ENCODE assay signal across 9 cellular contexts in genomic region chr16:14309001-14309886, GRCh38.
DNase-seq lines count a peak whose midpoint lies in the region; ATAC-seq lines count a peak whose summit lies in the region.
"Had no signal": no experiment of that assay in that cellular context is flagged by ENCODE, and none has a peak within 500 bp of the region (broad histone marks: within the 10 kb centered on the region; RNA-seq: fewer than 3 reads in every experiment).

No MANE protein-coding gene starts in this region.

- H3K27me3 ChIP-seq in GM23248 (replicated peaks; ENCODE audit: insufficient read depth) = no peaks in the 10 kb centered on the region
- no peaks in the 10 kb centered on the region for H3K27me3 ChIP-seq in mesenchymal stem cell (ENCODE audit: control insufficient read depth in 1 of 2, insufficient read depth in 1 of 2, low read length in 2 of 2)

- H2AFZ ChIP-seq in GM23248 (0 out of 2 replicates have a peak overlapping the region, but pooled peaks have one; percentile 4), mesenchymal stem cell (ENCODE audit: low read depth, low read length) (no peak overlapping the region)

- H3K27ac Mint-ChIP-seq in activated T-helper 1 cell treated with anti-CD3 and anti-CD28 coated beads, Interleukin-12 subunit alpha, Interleukin-12 subunit beta, Interleukin-2, Interleukin-4 antibody, amounts not matched to agents 30 ng/mL and 10 ng/mL and 1 ng/mL, durations not matched to agents 14 hours and 24 hours and 36 hours = peak overlapping the region; percentile 68

- 44 to 46% methylated on average over 26 of the region's 26 CpGs for WGBS in GM23248 (ENCODE audit: low coverage in 1 of 2, low lambda C conversion rate in 2 of 2, missing lambda C conversion rate in 2 of 2), 2 experiments
- WGBS in mesenchymal stem cell = 58% methylated on average over 24 of the region's 26 CpGs

- in situ Hi-C loops in GM23248 (cut with MboI) = no loop called here

- peak overlapping the region; percentile 7 to 47 for H2BK12ac ChIP-seq in mesenchymal stem cell (ENCODE audit: low read length in 2 of 2)

- peak overlapping the region in 1 of 2 experiments; percentile 27 for H3K23ac ChIP-seq in mesenchymal stem cell (ENCODE audit: low read length in 2 of 2)

- H3F3A ChIP-seq in GM23248 (ENCODE audit: insufficient read depth) = peaks cover 39% of the 10 kb centered on the region

- no peaks in the 10 kb centered on the region for H3K9me2 ChIP-seq in GM23248 (ENCODE audit: insufficient read depth)

- H3K4me1 ChIP-seq in GM23248 (ENCODE audit: insufficient read depth) = peaks cover 67% of the 10 kb centered on the region
- peaks cover 48% of the 10 kb centered on the region for H3K4me1 ChIP-seq in mesenchymal stem cell (ENCODE audit: control insufficient read depth, insufficient read depth, low read depth, low read length)

- H3K27me3 Mint-ChIP-seq in activated T-helper 1 cell treated with anti-CD3 and anti-CD28 coated beads, Interleukin-12 subunit alpha, Interleukin-12 subunit beta, Interleukin-2, Interleukin-4 antibody, amounts not matched to agents 30 ng/mL and 10 ng/mL and 1 ng/mL, durations not matched to agents 14 hours and 24 hours and 36 hours (ENCODE audit: insufficient read depth) = peaks cover 14% of the 10 kb centered on the region

- H2BK120ac ChIP-seq in mesenchymal stem cell (ENCODE audit: low read depth, low read length) = peak overlapping the region; percentile 15

- H3K9ac ChIP-seq in GM23248 (peak overlapping the region; percentile 66), mesenchymal stem cell (ENCODE audit: low read length) (peak overlapping the region; percentile 58)

- H3K4me1 Mint-ChIP-seq in activated T-helper 1 cell treated with anti-CD3 and anti-CD28 coated beads, Interleukin-12 subunit alpha, Interleukin-12 subunit beta, Interleukin-2, Interleukin-4 antibody, amounts not matched to agents 30 ng/mL and 10 ng/mL and 1 ng/mL, durations not matched to agents 14 hours and 24 hours and 36 hours (ENCODE audit: low read depth) = peaks cover 17% of the 10 kb centered on the region

- H3K9me3 ChIP-seq in GM23248 (ENCODE audit: low read depth) (no peaks in the 10 kb centered on the region), mesenchymal stem cell (ENCODE audit: control insufficient read depth, low read length) (no peaks in the 10 kb centered on the region)
- H3K9me3 ChIP-seq: left lung had no signal

- H3K4ac ChIP-seq in mesenchymal stem cell (ENCODE audit: low read depth in 1 of 2, low read length in 2 of 2) = peak overlapping the region; percentile 70 to 84

- peak overlapping the region; percentile 95 for H4K8ac ChIP-seq in mesenchymal stem cell (ENCODE audit: low read length)

- peak overlapping the region; percentile 73 for H2BK15ac ChIP-seq in mesenchymal stem cell (ENCODE audit: low read depth, poor library complexity, severe bottlenecking)

- peaks cover 100% of the 10 kb centered on the region for H3K79me2 ChIP-seq in GM23248 (ENCODE audit: insufficient read depth)

- H3K9me3 Mint-ChIP-seq in activated T-helper 1 cell treated with anti-CD3 and anti-CD28 coated beads, Interleukin-12 subunit alpha, Interleukin-12 subunit beta, Interleukin-2, Interleukin-4 antibody, amounts not matched to agents 30 ng/mL and 10 ng/mL and 1 ng/mL, durations not matched to agents 14 hours and 24 hours and 36 hours = no peaks in the 10 kb centered on the region

- H4K91ac ChIP-seq in mesenchymal stem cell (ENCODE audit: low read length) = peak overlapping the region; percentile 89

- H3K36me3 Mint-ChIP-seq in activated T-helper 1 cell treated with anti-CD3 and anti-CD28 coated beads, Interleukin-12 subunit alpha, Interleukin-12 subunit beta, Interleukin-2, Interleukin-4 antibody, amounts not matched to agents 30 ng/mL and 10 ng/mL and 1 ng/mL, durations not matched to agents 14 hours and 24 hours and 36 hours (ENCODE audit: low read depth) = no peaks in the 10 kb centered on the region

- H2BK5ac ChIP-seq in mesenchymal stem cell (ENCODE audit: low read depth, low read length, poor library complexity, severe bottlenecking) = peak overlapping the region; percentile 67

- no peak overlapping the region for H3K14ac ChIP-seq in mesenchymal stem cell (ENCODE audit: low read length in 2 of 2)

- 0 out of 2 replicates have a peak, but pooled peaks cover 3% of the 10 kb centered on the region for H4K20me1 ChIP-seq in GM23248 (ENCODE audit: insufficient read depth)

- intact Hi-C loops in activated T-helper 1 cell treated with anti-CD3 and anti-CD28 coated beads, Interleukin-12 subunit alpha, Interleukin-12 subunit beta, Interleukin-2, Interleukin-4 antibody, amounts not matched to agents 30 ng/mL and 10 ng/mL and 1 ng/mL, durations not matched to agents 14 hours and 24 hours and 36 hours (cut with micrococcal nuclease) = no loop called here

- H3K4me2 ChIP-seq in GM23248 (ENCODE audit: unreplicated experiment) = peak overlapping the region; percentile 73
- H3K4me2 ChIP-seq in mesenchymal stem cell (ENCODE audit: low read length, poor library complexity, severe bottlenecking) = peak overlapping the region; percentile 5

- peak overlapping the region; percentile 28 to 79 for H3K18ac ChIP-seq in mesenchymal stem cell (ENCODE audit: low read depth in 1 of 2, low read length in 2 of 2)

- DNase-seq in AG08395 (ENCODE audit: low spot score) (peak; percentile 49), GM23248 (peak; percentile 57), mesenchymal stem cell (peak; percentile 57), NCI-H128 (lab: John Stamatoyannopoulos, UW; ENCODE audit: unreplicated experiment) (no peak), MV-4-11 (lab: John Stamatoyannopoulos, UW) (no peak), NCI-H748 (lab: John Stamatoyannopoulos, UW; ENCODE audit: unreplicated experiment) (no peak)
- DNase-seq in activated T-helper 1 cell treated with anti-CD3 and anti-CD28 coated beads, Interleukin-12 subunit alpha, Interleukin-12 subunit beta, Interleukin-2, Interleukin-4 antibody, amounts not matched to agents 30 ng/mL and 10 ng/mL and 1 ng/mL, durations not matched to agents 14 hours and 24 hours and 36 hours (ENCODE audit: low spot score) = peak; percentile 11
- DNase-seq: left lung had no signal

- peak overlapping the region; percentile 95 for H2AK5ac ChIP-seq in mesenchymal stem cell (ENCODE audit: low read length, severe bottlenecking)

- no peak for ATAC-seq in HG03135 (IDR thresholded peaks at IDR 0.05; ENCODE audit: unreplicated experiment)

- peaks cover 4% of the 10 kb centered on the region for H3K79me1 ChIP-seq in mesenchymal stem cell (replicated peaks; ENCODE audit: low read length, poor library complexity, severe bottlenecking)

- H3K4me3 Mint-ChIP-seq in activated T-helper 1 cell treated with anti-CD3 and anti-CD28 coated beads, Interleukin-12 subunit alpha, Interleukin-12 subunit beta, Interleukin-2, Interleukin-4 antibody, amounts not matched to agents 30 ng/mL and 10 ng/mL and 1 ng/mL, durations not matched to agents 14 hours and 24 hours and 36 hours = peak overlapping the region; percentile 37

- H3K36me3 ChIP-seq in GM23248 (ENCODE audit: low read depth) (no peaks in the 10 kb centered on the region), mesenchymal stem cell (ENCODE audit: control insufficient read depth in 1 of 2, insufficient read depth in 2 of 2, low read depth in 1 of 2, low read length in 2 of 2) (peaks cover 0 to 10% of the 10 kb centered on the region in 2 experiments)
- H3K36me3 ChIP-seq: left lung had no signal

- peak overlapping the region; percentile 83 for H3K27ac ChIP-seq in GM23248
- H3K27ac ChIP-seq in mesenchymal stem cell (ENCODE audit: low read length, poor library complexity, severe bottlenecking) = peak overlapping the region; percentile 83
- H3K27ac ChIP-seq: left lung had no signal

- H3K4me3 ChIP-seq in GM23248 = no peak overlapping the region; the same call in 1 of the 2 replicates
- H3K4me3 ChIP-seq in mesenchymal stem cell (ENCODE audit: insufficient read depth in 1 of 2, low read depth in 1 of 2, low read length in 2 of 2) = no peak overlapping the region
- H3K4me3 ChIP-seq: left lung had no signal

Comparison
In these comparisons a context has a peak if more than half of its experiments do, and no peak if none do; other contexts are left out.
1. DNase-seq: peak in AG08395 (single experiment), GM23248 (single experiment), activated T-helper 1 cell treated with anti-CD3 and anti-CD28 coated beads, Interleukin-12 subunit alpha, Interleukin-12 subunit beta, Interleukin-2, Interleukin-4 antibody, amounts not matched to agents 30 ng/mL and 10 ng/mL and 1 ng/mL, durations not matched to agents 14 hours and 24 hours and 36 hours (single experiment) and mesenchymal stem cell (single experiment); none in NCI-H128 (single experiment), MV-4-11 (single experiment) and NCI-H748 (single experiment).